Comparison of ENCODE assay signal across 27 cellular contexts in genomic region chr19:5067666-5068065, GRCh38.
"Had no signal": no experiment of that assay in that cellular context is flagged by ENCODE, and none has a peak within 500 bp of the region (broad histone marks: within the 10 kb centered on the region; RNA-seq: fewer than 3 reads in every experiment).

No MANE protein-coding gene starts in this region.

- H3K4me1 ChIP-seq: ascending aorta, psoas muscle, suprapubic skin had no signal

- H3K9me3 ChIP-seq: ascending aorta, ovary, suprapubic skin had no signal

- DNase-seq: activated B cell treated with CpG ODN at 0.5 μM for 24 hours; activated CD8-positive, alpha-beta memory T cell treated with anti-CD3 and anti-CD28 coated beads, Interleukin-2, amount 10 ng/mL, durations not matched to agents 7 days and 5 days; activated CD8-positive, alpha-beta T cell treated with anti-CD3 and anti-CD28 coated beads, Interleukin-2, amount 10 ng/mL, durations not matched to agents 7 days and 5 days; activated effector memory CD4-positive, alpha-beta T cell treated with Interleukin-2 at 50 U/mL for 16 hours; activated naive CD4-positive, alpha-beta T cell treated with Interleukin-2 at 50 U/mL for 16 hours; brain microvascular endothelial cell; dorsolateral prefrontal cortex; effector memory CD8-positive, alpha-beta T cell; head of caudate nucleus; hypothalamus; immature natural killer cell; kidney; left colon; mesendoderm; natural killer cell; ovary; psoas muscle; spleen; stimulated activated naive CD4-positive, alpha-beta T cell; T-cell had no signal

- H3K36me3 ChIP-seq: ovary had no signal

- H3K27ac ChIP-seq: ascending aorta, brain microvascular endothelial cell, coronary artery, dorsolateral prefrontal cortex, gastroesophageal sphincter, ovary, psoas muscle, spleen, suprapubic skin, tibial nerve had no signal

- H3K27ac Mint-ChIP-seq: activated B cell treated with CpG ODN at 0.5 μM for 24 hours; activated CD8-positive, alpha-beta memory T cell treated with anti-CD3 and anti-CD28 coated beads, Interleukin-2, amount 10 ng/mL, durations not matched to agents 7 days and 5 days; activated CD8-positive, alpha-beta T cell treated with anti-CD3 and anti-CD28 coated beads, Interleukin-2, amount 10 ng/mL, durations not matched to agents 7 days and 5 days; activated naive CD8-positive, alpha-beta T cell; effector memory CD8-positive, alpha-beta T cell; natural killer cell; T-cell had no signal

- H3K27me3 ChIP-seq: ascending aorta, brain microvascular endothelial cell, dorsolateral prefrontal cortex, gastroesophageal sphincter, ovary, spleen, suprapubic skin, tibial nerve had no signal

- H3K4me3 ChIP-seq: ascending aorta, coronary artery, dorsolateral prefrontal cortex, gastroesophageal sphincter, lung, ovary, psoas muscle, spleen, suprapubic skin, tibial nerve had no signal

- H3K4me3 Mint-ChIP-seq: activated B cell treated with CpG ODN at 0.5 μM for 24 hours; activated CD8-positive, alpha-beta memory T cell treated with anti-CD3 and anti-CD28 coated beads, Interleukin-2, amount 10 ng/mL, durations not matched to agents 7 days and 5 days; activated CD8-positive, alpha-beta T cell treated with anti-CD3 and anti-CD28 coated beads, Interleukin-2, amount 10 ng/mL, durations not matched to agents 7 days and 5 days; activated naive CD8-positive, alpha-beta T cell; effector memory CD8-positive, alpha-beta T cell; immature natural killer cell; natural killer cell; T-cell had no signal

- ATAC-seq: activated CD8-positive, alpha-beta memory T cell treated with anti-CD3 and anti-CD28 coated beads, Interleukin-2, amount 10 ng/mL, durations not matched to agents 7 days and 5 days; activated CD8-positive, alpha-beta T cell treated with anti-CD3 and anti-CD28 coated beads, Interleukin-2, amount 10 ng/mL, durations not matched to agents 7 days and 5 days; effector memory CD8-positive, alpha-beta T cell; gastroesophageal sphincter; left colon; natural killer cell; T-cell had no signal

- H3K27me3 Mint-ChIP-seq: activated B cell treated with CpG ODN at 0.5 μM for 24 hours; activated CD8-positive, alpha-beta memory T cell treated with anti-CD3 and anti-CD28 coated beads, Interleukin-2, amount 10 ng/mL, durations not matched to agents 7 days and 5 days; activated naive CD8-positive, alpha-beta T cell; effector memory CD8-positive, alpha-beta T cell; T-cell had no signal
